Comparison of ENCODE assay signal across 1 cellular context in the genomic region with DNA sequence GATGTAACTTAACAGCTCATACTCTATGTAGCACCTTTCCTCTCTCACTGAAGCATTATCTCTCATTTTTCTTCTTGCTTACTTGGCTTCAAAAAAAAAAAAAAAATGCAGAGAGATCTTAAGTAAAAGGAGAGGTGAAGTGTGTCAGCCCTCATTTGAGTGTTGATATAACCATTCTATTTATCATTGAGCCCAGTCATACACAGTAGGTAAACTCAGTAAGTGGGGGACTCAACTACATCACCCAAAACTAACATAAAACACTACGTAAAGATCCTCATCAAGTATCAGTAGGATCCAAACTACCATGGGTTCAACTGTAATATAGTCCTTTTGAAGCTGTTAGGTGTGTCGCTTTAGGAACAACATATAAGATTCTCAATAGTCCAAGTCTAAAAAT.
TF ChIP-seq lines count a peak whose summit lies in the region.

No MANE protein-coding gene starts in this region.

TF ChIP-seq in K562, 482 proteins besides CTCF, POLR2A, EP300 and RAD21:
- TF ChIP-seq, protein P1, sequence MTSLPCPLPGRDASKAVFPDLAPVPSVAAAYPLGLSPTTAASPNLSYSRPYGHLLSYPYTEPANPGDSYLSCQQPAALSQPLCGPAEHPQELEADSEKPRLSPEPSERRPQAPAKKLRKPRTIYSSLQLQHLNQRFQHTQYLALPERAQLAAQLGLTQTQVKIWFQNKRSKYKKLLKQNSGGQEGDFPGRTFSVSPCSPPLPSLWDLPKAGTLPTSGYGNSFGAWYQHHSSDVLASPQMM (CRISPR knock-in tag; IDR thresholded peaks at IDR 0.05): no peak
- TF ChIP-seq NUFIP1 (IDR thresholded peaks at IDR 0.05; ENCODE audit: partially characterized antibody): no peak
- TF ChIP-seq, protein P2, sequence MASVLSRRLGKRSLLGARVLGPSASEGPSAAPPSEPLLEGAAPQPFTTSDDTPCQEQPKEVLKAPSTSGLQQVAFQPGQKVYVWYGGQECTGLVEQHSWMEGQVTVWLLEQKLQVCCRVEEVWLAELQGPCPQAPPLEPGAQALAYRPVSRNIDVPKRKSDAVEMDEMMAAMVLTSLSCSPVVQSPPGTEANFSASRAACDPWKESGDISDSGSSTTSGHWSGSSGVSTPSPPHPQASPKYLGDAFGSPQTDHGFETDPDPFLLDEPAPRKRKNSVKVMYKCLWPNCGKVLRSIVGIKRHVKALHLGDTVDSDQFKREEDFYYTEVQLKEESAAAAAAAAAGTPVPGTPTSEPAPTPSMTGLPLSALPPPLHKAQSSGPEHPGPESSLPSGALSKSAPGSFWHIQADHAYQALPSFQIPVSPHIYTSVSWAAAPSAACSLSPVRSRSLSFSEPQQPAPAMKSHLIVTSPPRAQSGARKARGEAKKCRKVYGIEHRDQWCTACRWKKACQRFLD (CRISPR knock-in tag; IDR thresholded peaks at IDR 0.05): no peak
- no peak for TF ChIP-seq MTA1 (IDR thresholded peaks at IDR 0.05; ENCODE audit: borderline replicate concordance)
- TF ChIP-seq POLR2AphosphoS5 (IDR thresholded peaks at IDR 0.05; ENCODE audit: control insufficient read depth, insufficient read depth, low read depth, low read length): no peak
- TF ChIP-seq, protein P3, sequence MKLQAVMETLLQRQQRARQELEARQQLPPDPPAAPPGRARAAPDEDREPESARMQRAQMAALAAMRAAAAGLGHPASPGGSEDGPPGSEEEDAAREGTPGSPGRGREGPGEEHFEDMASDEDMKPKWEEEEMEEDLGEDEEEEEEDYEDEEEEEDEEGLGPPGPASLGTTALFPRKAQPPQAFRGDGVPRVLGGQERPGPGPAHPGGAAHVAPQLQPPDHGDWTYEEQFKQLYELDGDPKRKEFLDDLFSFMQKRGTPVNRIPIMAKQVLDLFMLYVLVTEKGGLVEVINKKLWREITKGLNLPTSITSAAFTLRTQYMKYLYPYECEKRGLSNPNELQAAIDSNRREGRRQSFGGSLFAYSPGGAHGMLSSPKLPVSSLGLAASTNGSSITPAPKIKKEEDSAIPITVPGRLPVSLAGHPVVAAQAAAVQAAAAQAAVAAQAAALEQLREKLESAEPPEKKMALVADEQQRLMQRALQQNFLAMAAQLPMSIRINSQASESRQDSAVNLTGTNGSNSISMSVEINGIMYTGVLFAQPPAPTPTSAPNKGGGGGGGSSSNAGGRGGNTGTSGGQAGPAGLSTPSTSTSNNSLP (IDR thresholded peaks at IDR 0.05; ENCODE audit: borderline replicate concordance, low read depth, low read length): no peak
- TF ChIP-seq ZNF232 (CRISPR knock-in tag; IDR thresholded peaks at IDR 0.05): no peak
- TF ChIP-seq, protein P4, sequence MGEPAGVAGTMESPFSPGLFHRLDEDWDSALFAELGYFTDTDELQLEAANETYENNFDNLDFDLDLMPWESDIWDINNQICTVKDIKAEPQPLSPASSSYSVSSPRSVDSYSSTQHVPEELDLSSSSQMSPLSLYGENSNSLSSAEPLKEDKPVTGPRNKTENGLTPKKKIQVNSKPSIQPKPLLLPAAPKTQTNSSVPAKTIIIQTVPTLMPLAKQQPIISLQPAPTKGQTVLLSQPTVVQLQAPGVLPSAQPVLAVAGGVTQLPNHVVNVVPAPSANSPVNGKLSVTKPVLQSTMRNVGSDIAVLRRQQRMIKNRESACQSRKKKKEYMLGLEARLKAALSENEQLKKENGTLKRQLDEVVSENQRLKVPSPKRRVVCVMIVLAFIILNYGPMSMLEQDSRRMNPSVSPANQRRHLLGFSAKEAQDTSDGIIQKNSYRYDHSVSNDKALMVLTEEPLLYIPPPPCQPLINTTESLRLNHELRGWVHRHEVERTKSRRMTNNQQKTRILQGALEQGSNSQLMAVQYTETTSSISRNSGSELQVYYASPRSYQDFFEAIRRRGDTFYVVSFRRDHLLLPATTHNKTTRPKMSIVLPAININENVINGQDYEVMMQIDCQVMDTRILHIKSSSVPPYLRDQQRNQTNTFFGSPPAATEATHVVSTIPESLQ (CRISPR knock-in tag; IDR thresholded peaks at IDR 0.05): no peak
- no peak for TF ChIP-seq SP2 (IDR thresholded peaks at IDR 0.05; ENCODE audit: extremely low read depth, low read depth, low read length, poor library complexity, severe bottlenecking)
- no peak for TF ChIP-seq MIER1 (IDR thresholded peaks at IDR 0.05; ENCODE audit: low read depth)
- TF ChIP-seq CBX3 (IDR thresholded peaks at IDR 0.05; ENCODE audit: borderline replicate concordance in 1 of 2, low read length in 2 of 2): no peak
